Comparison of ENCODE assay signal across 25 cellular contexts in genomic region chr6:7661364-7661763, GRCh38.
DNase-seq lines count a peak whose midpoint lies in the region; ATAC-seq, FAIRE-seq and TF ChIP-seq lines count a peak whose summit lies in the region.
"Had no signal": no experiment of that assay in that cellular context is flagged by ENCODE, and none has a peak within 500 bp of the region (broad histone marks: within the 10 kb centered on the region; RNA-seq: fewer than 3 reads in every experiment).

No MANE protein-coding gene starts in this region.

- no peak overlapping the region for H2BK120ac ChIP-seq in H1 (replicated peaks; ENCODE audit: low read depth, low read length)

- RAD21 ChIA-PET in HCT116 (lab: Charles Lee; ENCODE audit: low non-redundant PET in 1 of 2, low total read pairs in 2 of 2, uncharacterized antibody in 2 of 2, unreplicated experiment in 2 of 2): no interaction called here

- CTCF ChIA-PET in A549 (lab: Yijun Ruan, JAX): no interaction called here
- CTCF ChIA-PET in HCT116 (lab: Charles Lee): no interaction called here
- CTCF ChIA-PET in H1 (lab: Charles Lee; ENCODE audit: partially characterized antibody): interaction anchor here (1.1 to 1.6 kb wide), 2 partner anchors 11 to 12 kb away, joined by 3 to 4 read pairs; no protein-coding TSS in a partner anchor

- H3K9ac ChIP-seq in HCT116 (ENCODE audit: low read length) (no peak overlapping the region), H1 (replicated peaks in 1 of 4; ENCODE audit: extremely low read depth in 1 of 4, low read depth in 3 of 4, low read length in 3 of 4) (no peak overlapping the region), smooth muscle cell (ENCODE audit: low read depth) (no peak overlapping the region)
- H3K9ac ChIP-seq: BLaER1 treated with 17β-estradiol and CSF1 and Interleukin-3, amounts not matched to agents 10 nM and 100 nM had no signal

- H4K20me1 ChIP-seq in HCT116 (ENCODE audit: insufficient read depth) (no peaks in the 10 kb centered on the region), H1 (replicated peaks in 1 of 2; ENCODE audit: control insufficient read depth in 1 of 2, insufficient read depth in 2 of 2, low read length in 2 of 2) (no peaks in the 10 kb centered on the region), smooth muscle cell (ENCODE audit: low read depth) (no peaks in the 10 kb centered on the region)
- H4K20me1 ChIP-seq: BLaER1 treated with 17β-estradiol and CSF1 and Interleukin-3, amounts not matched to agents 10 nM and 100 nM had no signal

- DNase-seq in A549 (ENCODE audit: low read depth in 1 of 2, low spot score in 1 of 2) (no peak), HCT116 (ENCODE audit: low read depth, low spot score) (no peak), H1 (ENCODE audit: low read depth in 1 of 2, low spot score in 2 of 2) (no peak), smooth muscle cell (lab: John Stamatoyannopoulos, UW; ENCODE audit: unreplicated experiment) (no peak), GM19239 (ENCODE audit: insufficient read length, low spot score) (no peak)
- no peak for DNase-seq in stimulated activated CD4-positive, alpha-beta T cell treated with anti-CD3 and anti-CD28 coated beads, Interleukin-4, amount 100 ng/mL, for 1 hour
- DNase-seq: 8988T; AML-193; CD4-positive, alpha-beta T cell; CD8-positive, alpha-beta T cell; COR-L47; DMS 273 treated with DMSO at 0.1 percent for 48 hours; DMS153; DMS53; DMS79; DND-41; EL; GDM1 had no signal

- POLR2A ChIA-PET in A549 (lab: Yijun Ruan, JAX) (no interaction called here), HCT116 (lab: Charles Lee) (no interaction called here), H1 (lab: Charles Lee; ENCODE audit: partially characterized antibody) (no interaction called here)

- H3K79me2 ChIP-seq in HCT116 (ENCODE audit: insufficient read depth, low read length) (no peaks in the 10 kb centered on the region), H1 (ENCODE audit: control insufficient read depth in 1 of 2, insufficient read depth in 2 of 2, low read length in 2 of 2) (no peaks in the 10 kb centered on the region), smooth muscle cell (ENCODE audit: low read depth) (no peaks in the 10 kb centered on the region)

- H4K8ac ChIP-seq in H1 (ENCODE audit: extremely low read depth, insufficient read depth, low read length): no peak overlapping the region

- no peak overlapping the region for H2BK20ac ChIP-seq in H1 (ENCODE audit: low read length)

- H3K9me2 ChIP-seq in HCT116 (ENCODE audit: insufficient read depth): no peaks in the 10 kb centered on the region

- H2AFZ ChIP-seq in HCT116 (ENCODE audit: low read depth, low read length, poor library complexity, severe bottlenecking) (no peak overlapping the region), H1 (ENCODE audit: low read length) (no peak overlapping the region), smooth muscle cell (ENCODE audit: low read depth) (no peak overlapping the region)

- H3K18ac ChIP-seq in H1 (ENCODE audit: extremely low read depth, low read length): no peak overlapping the region

- H2AK5ac ChIP-seq in H1 (ENCODE audit: low read depth, low read length): no peak overlapping the region

- ATAC-seq in A549: no peak
- ATAC-seq in HCT116: no peak
- ATAC-seq: CD8-positive, alpha-beta T cell; GM12878 had no signal

- H3F3A ChIP-seq in smooth muscle cell (ENCODE audit: low read depth): no peaks in the 10 kb centered on the region

- no peak overlapping the region for H4K91ac ChIP-seq in H1 (replicated peaks; ENCODE audit: insufficient read length, low read length)

- H3K36me3 ChIP-seq in HCT116 (ENCODE audit: control insufficient read depth in 1 of 2, insufficient read depth in 2 of 2, low read length in 2 of 2) (no peaks in the 10 kb centered on the region), H1 (ENCODE audit: control insufficient read depth in 2 of 4, insufficient read depth in 4 of 4, low read length in 3 of 4) (no peaks in the 10 kb centered on the region), smooth muscle cell (ENCODE audit: low read depth) (no peaks in the 10 kb centered on the region)
- H3K36me3 ChIP-seq: BLaER1 treated with 17β-estradiol and CSF1 and Interleukin-3, amounts not matched to agents 10 nM and 100 nM had no signal

- H3K56ac ChIP-seq in H1 (replicated peaks; ENCODE audit: insufficient read length, low read depth, low read length): no peak overlapping the region

- TF ChIP-seq RAD21 in A549 (conservative IDR thresholded peaks at IDR 0.05 in 1 of 2, IDR thresholded peaks at IDR 0.05 in 1 of 2): no peak
- TF ChIP-seq RAD21 in HCT116 (IDR thresholded peaks at IDR 0.05; ENCODE audit: low read depth): no peak
- TF ChIP-seq RAD21 in Ishikawa (IDR thresholded peaks at IDR 0.05; ENCODE audit: low read depth): no peak
- no peak for TF ChIP-seq RAD21 in H1 (IDR thresholded peaks at IDR 0.05 in 1 of 2, conservative IDR thresholded peaks at IDR 0.05 in 1 of 2; ENCODE audit: low read depth in 2 of 2, low read length in 2 of 2)

- intact Hi-C loops in HCT116 (cut with micrococcal nuclease): no loop called here

- no peaks in the 10 kb centered on the region for H3K23me2 ChIP-seq in H1 (ENCODE audit: low read depth, low read length)

- FAIRE-seq in A549 (lab: Jason Lieb, UNC) (no peak), H1 (lab: Jason Lieb, UNC) (no peak), GM19239 (lab: Jason Lieb, UNC) (no peak)
- FAIRE-seq: A204.1, GM12878, GM12892, GM18507 had no signal

- H3K4me3 ChIP-seq in A549 (no peak overlapping the region), HCT116 (replicated peaks in 1 of 2; ENCODE audit: low read depth in 1 of 2, low read length in 2 of 2) (no peak overlapping the region), H1 (ENCODE audit: extremely low read depth in 1 of 4, insufficient read depth in 2 of 4, low read depth in 3 of 4, low read length in 4 of 4) (no peak overlapping the region), smooth muscle cell (no peak overlapping the region)
- H3K4me3 ChIP-seq: BLaER1 treated with 17β-estradiol and CSF1 and Interleukin-3, amounts not matched to agents 10 nM and 100 nM; GM12878 had no signal

- H3K4ac ChIP-seq in H1 (replicated peaks; ENCODE audit: insufficient read length, low read depth, low read length): no peak overlapping the region

- no peak for TF ChIP-seq EP300 in A549 (IDR thresholded peaks at IDR 0.05)
- no peak for TF ChIP-seq EP300 in Ishikawa (IDR thresholded peaks at IDR 0.05; ENCODE audit: borderline replicate concordance)
- no peak for TF ChIP-seq EP300 in H1 (IDR thresholded peaks at IDR 0.05; ENCODE audit: borderline replicate concordance in 1 of 2, low read depth in 2 of 2, low read length in 2 of 2)

- no peak overlapping the region for H3K14ac ChIP-seq in H1 (ENCODE audit: insufficient read length)

- H3K4me1 ChIP-seq in A549: no peaks in the 10 kb centered on the region
- no peaks in the 10 kb centered on the region for H3K4me1 ChIP-seq in HCT116 (ENCODE audit: control insufficient read depth in 1 of 2, insufficient read depth in 2 of 2, low read length in 2 of 2)
- no peaks in the 10 kb centered on the region for H3K4me1 ChIP-seq in H1 (replicated peaks in 1 of 4; ENCODE audit: control insufficient read depth in 3 of 4, insufficient read depth in 4 of 4, low read length in 3 of 4)
- H3K4me1 ChIP-seq in smooth muscle cell (ENCODE audit: low read depth): no peaks in the 10 kb centered on the region
- H3K4me1 ChIP-seq: BLaER1 treated with 17β-estradiol and CSF1 and Interleukin-3, amounts not matched to agents 10 nM and 100 nM had no signal

- 67% methylated on average over 3 of the region's 3 CpGs for WGBS in A549 (ENCODE audit: missing lambda C conversion rate)
- 92% methylated on average over 3 of the region's 3 CpGs; no CpG with 5 or more reads in 1 of the 2 experiments for WGBS in H1 (ENCODE audit: extremely low coverage in 1 of 2, insufficient coverage in 1 of 2, insufficient read length in 1 of 2, insufficient replicate concordance in 2 of 2, low coverage in 1 of 2, low lambda C conversion rate in 2 of 2, missing lambda C conversion rate in 1 of 2), 2 experiments
- WGBS in smooth muscle cell (ENCODE audit: low lambda C conversion rate): 93% methylated on average over 3 of the region's 3 CpGs

- no peak for TF ChIP-seq POLR2A in A549 (IDR thresholded peaks at IDR 0.05; ENCODE audit: low read length)
- no peak for TF ChIP-seq POLR2A in HCT116 (IDR thresholded peaks at IDR 0.05; ENCODE audit: borderline replicate concordance, extremely low read depth, insufficient read depth, insufficient read length)
- no peak for TF ChIP-seq POLR2A in H1 (IDR thresholded peaks at IDR 0.05; ENCODE audit: control extremely low read depth in 1 of 2, low read depth in 2 of 2, low read length in 2 of 2)

- H2BK12ac ChIP-seq in H1 (ENCODE audit: low read depth, low read length): no peak overlapping the region

- BruUV-seq in HCT116 (replicated peaks; lab: Mats Ljungman, UMichigan): no TSS peak

- H3K27me3 ChIP-seq in HCT116 (ENCODE audit: insufficient read depth, low read length) (no peaks in the 10 kb centered on the region), H1 (replicated peaks in 1 of 4; ENCODE audit: control insufficient read depth in 3 of 4, extremely low read depth in 1 of 4, insufficient read depth in 3 of 4, low read length in 3 of 4) (no peaks in the 10 kb centered on the region), smooth muscle cell (ENCODE audit: low read depth) (no peaks in the 10 kb centered on the region)
- H3K27me3 ChIP-seq: BLaER1 treated with 17β-estradiol and CSF1 and Interleukin-3, amounts not matched to agents 10 nM and 100 nM had no signal

- TF ChIP-seq CTCF in A549 (IDR thresholded peaks at IDR 0.05) (no peak), HCT116 (IDR thresholded peaks at IDR 0.05 in 2 of 3, conservative IDR thresholded peaks at IDR 0.05 in 1 of 3; ENCODE audit: borderline replicate concordance in 1 of 3, insufficient read depth in 1 of 3, low read depth in 2 of 3, low read length in 2 of 3) (no peak), H1 (IDR thresholded peaks at IDR 0.05; ENCODE audit: control extremely low read depth in 1 of 3, insufficient read depth in 1 of 3, low read depth in 1 of 3, low read length in 3 of 3) (no peak), smooth muscle cell (IDR thresholded peaks at IDR 0.05; ENCODE audit: borderline replicate concordance, insufficient read depth, poor library complexity, severe bottlenecking) (no peak)

- H3K4me2 ChIP-seq in A549: no peak overlapping the region
- H3K4me2 ChIP-seq in HCT116 (ENCODE audit: low read length): no peak overlapping the region
- H3K4me2 ChIP-seq in H1 (ENCODE audit: insufficient read depth in 1 of 2, low read depth in 2 of 2, low read length in 2 of 2): no peak overlapping the region
- no peak overlapping the region for H3K4me2 ChIP-seq in smooth muscle cell
- H3K4me2 ChIP-seq: BLaER1 treated with 17β-estradiol and CSF1 and Interleukin-3, amounts not matched to agents 10 nM and 100 nM had no signal

- no peak overlapping the region for H2BK5ac ChIP-seq in H1 (ENCODE audit: low read depth, low read length)

- H4K5ac ChIP-seq in H1 (ENCODE audit: insufficient read length, low read depth, low read length): no peak overlapping the region

- no peak overlapping the region for H3K23ac ChIP-seq in H1 (ENCODE audit: insufficient read length)

- H3K9me3 ChIP-seq in A549 (no peaks in the 10 kb centered on the region), HCT116 (ENCODE audit: control insufficient read depth in 1 of 2, insufficient read depth in 1 of 2, low read depth in 1 of 2, low read length in 2 of 2) (no peaks in the 10 kb centered on the region), H1 (ENCODE audit: insufficient read depth in 2 of 2, low read depth in 1 of 2, low read length in 1 of 2) (no peaks in the 10 kb centered on the region), smooth muscle cell (replicated peaks; ENCODE audit: low read depth) (no peaks in the 10 kb centered on the region)

- H3K27ac ChIP-seq in A549 (no peak overlapping the region), HCT116 (ENCODE audit: low read depth, low read length) (no peak overlapping the region), H1 (ENCODE audit: low read depth, low read length) (no peak overlapping the region), smooth muscle cell (ENCODE audit: low read depth) (no peak overlapping the region)
- H3K27ac ChIP-seq: BLaER1 treated with 17β-estradiol and CSF1 and Interleukin-3, amounts not matched to agents 10 nM and 100 nM; C4-2B had no signal

- no peaks in the 10 kb centered on the region for H3K79me1 ChIP-seq in H1 (ENCODE audit: low read depth, low read length)

- no peak overlapping the region for H2BK15ac ChIP-seq in H1 (ENCODE audit: low read length)

Comparison
In these comparisons a context has a peak if more than half of its experiments do, and no peak if none do; other contexts are left out.
1. Of the 18 proteins assayed by ChIP-seq in both H1 and A549: peak only in H1: none; only in A549: none; in both: CEBPB; in neither: 17.